Comparison of ENCODE assay signal across 16 cellular contexts in the genomic region with DNA sequence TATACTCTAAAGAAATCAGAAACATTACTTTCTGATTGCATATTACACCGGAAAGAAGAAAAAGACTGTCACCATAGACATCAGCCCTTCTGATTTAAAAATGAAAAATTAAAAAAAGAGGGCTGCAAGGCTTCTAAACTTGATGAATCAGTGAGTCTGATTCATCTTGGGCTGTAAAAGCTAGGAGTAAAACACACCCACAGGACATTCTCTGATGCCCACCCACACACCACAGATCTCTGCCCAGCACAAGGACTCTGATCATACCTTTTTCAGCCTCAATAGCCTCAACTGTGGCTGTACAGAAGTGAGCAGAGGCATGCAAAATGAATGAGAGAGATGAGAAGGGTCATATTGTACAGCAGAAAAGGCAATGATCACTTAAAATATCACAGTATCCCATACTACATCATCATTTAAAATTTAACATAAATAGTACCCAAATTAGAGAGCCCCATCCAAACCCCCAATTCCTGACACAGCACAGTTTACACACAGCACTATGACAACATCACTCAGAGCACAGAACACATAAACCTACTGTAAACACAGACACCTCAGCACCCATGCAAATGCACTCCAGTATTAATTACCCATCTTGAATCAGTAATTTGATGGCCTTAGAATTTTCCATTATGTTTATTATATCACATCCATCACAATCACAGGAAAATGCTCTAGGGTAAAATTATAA. TPM values are rescaled to one million over a fixed set of nuclear protein-coding genes. Genes with fewer than 3 reads are reported as not detected.
DNase-seq lines count a peak whose midpoint lies in the region; FAIRE-seq and TF ChIP-seq lines count a peak whose summit lies in the region.
"Had no signal": no experiment of that assay in that cellular context is flagged by ENCODE, and none has a peak within 500 bp of the region (broad histone marks: within the 10 kb centered on the region; RNA-seq: fewer than 3 reads in every experiment).

No MANE protein-coding gene starts in this region.

- H3F3A ChIP-seq in MM.1S (ENCODE audit: insufficient read depth, low read length), result no peaks in the 10 kb centered on the region

- CTCF ChIA-PET in AG04450 (lab: Charles Lee), result no interaction called here

- peaks cover 33% of the 10 kb centered on the region for H3K36me3 Mint-ChIP-seq in activated T-helper 2 cell treated with anti-CD3 and anti-CD28 coated beads, Interferon-gamma antibody, Interleukin-2, Interleukin-4, amounts not matched to agents 10 μg/mL and 5 μg/mL and 100 μg/mL, durations not matched to agents 14 hours and 24 hours and 36 hours (ENCODE audit: low read depth)

- H3K27me3 ChIP-seq in AG04450 (ENCODE audit: control insufficient read depth, insufficient read depth, low read length), result no peaks in the 10 kb centered on the region
- no peaks in the 10 kb centered on the region for H3K27me3 ChIP-seq in effector memory CD4-positive, alpha-beta T cell (replicated peaks; ENCODE audit: control insufficient read depth, insufficient read depth, low read length, poor library complexity, severe bottlenecking)
- no peaks in the 10 kb centered on the region for H3K27me3 ChIP-seq in MM.1S (replicated peaks; ENCODE audit: insufficient read depth, low read length)
- H3K27me3 ChIP-seq: tibial artery had no signal

- intact Hi-C loops in activated T-helper 2 cell treated with anti-CD3 and anti-CD28 coated beads, Interferon-gamma antibody, Interleukin-2, Interleukin-4, amounts not matched to agents 10 μg/mL and 5 μg/mL and 100 μg/mL, durations not matched to agents 14 hours and 24 hours and 36 hours (cut with micrococcal nuclease), result no loop called here

- no peaks in the 10 kb centered on the region for H3K9me3 Mint-ChIP-seq in activated T-helper 2 cell treated with anti-CD3 and anti-CD28 coated beads, Interferon-gamma antibody, Interleukin-2, Interleukin-4, amounts not matched to agents 10 μg/mL and 5 μg/mL and 100 μg/mL, durations not matched to agents 14 hours and 24 hours and 36 hours
- H3K9me3 Mint-ChIP-seq: activated CD4-positive, alpha-beta T cell treated with anti-CD3 and anti-CD28 coated beads, Interleukin-2, amount 10 ng/mL, durations not matched to agents 7 days and 5 days; nephron had no signal

- H3K27ac ChIP-seq in AG04450 (ENCODE audit: low read depth, low read length) (no peak overlapping the region), MM.1S (ENCODE audit: low read length) (no peak overlapping the region)
- no peak overlapping the region for H3K27ac ChIP-seq in effector memory CD4-positive, alpha-beta T cell (ENCODE audit: insufficient read depth, low read length, poor library complexity, severe bottlenecking)
- H3K27ac ChIP-seq: tibial artery had no signal

- no peak overlapping the region for H3K9ac ChIP-seq in MM.1S (ENCODE audit: low read length)

- H3K9me3 ChIP-seq in AG04450 (ENCODE audit: control insufficient read depth, insufficient read depth, low read length), result no peaks in the 10 kb centered on the region
- no peaks in the 10 kb centered on the region for H3K9me3 ChIP-seq in effector memory CD4-positive, alpha-beta T cell (ENCODE audit: control insufficient read depth, low read length)
- H3K9me3 ChIP-seq in MM.1S (replicated peaks; ENCODE audit: insufficient read depth, low read length), result no peaks in the 10 kb centered on the region
- H3K9me3 ChIP-seq: HAP-1, tibial artery had no signal

- H3K9me2 ChIP-seq in MM.1S (replicated peaks; ENCODE audit: insufficient read depth, low read length), result no peaks in the 10 kb centered on the region

- TF ChIP-seq POLR2A in GM12891 (IDR thresholded peaks at IDR 0.05; ENCODE audit: low read depth, low read length), result no peak

- no peak for TF ChIP-seq CTCF in AG04450 (IDR thresholded peaks at IDR 0.05; ENCODE audit: low read depth, low read length)
- no peak for TF ChIP-seq CTCF in MM.1S (IDR thresholded peaks at IDR 0.05; ENCODE audit: low read length)

- H3K4me1 Mint-ChIP-seq in activated T-helper 2 cell treated with anti-CD3 and anti-CD28 coated beads, Interferon-gamma antibody, Interleukin-2, Interleukin-4, amounts not matched to agents 10 μg/mL and 5 μg/mL and 100 μg/mL, durations not matched to agents 14 hours and 24 hours and 36 hours (ENCODE audit: low read depth), result peaks cover 15% of the 10 kb centered on the region
- H3K4me1 Mint-ChIP-seq: activated CD4-positive, alpha-beta T cell treated with anti-CD3 and anti-CD28 coated beads, Interleukin-2, amount 10 ng/mL, durations not matched to agents 7 days and 5 days had no signal

- peaks cover 31% of the 10 kb centered on the region for H3K36me3 ChIP-seq in effector memory CD4-positive, alpha-beta T cell (ENCODE audit: control insufficient read depth, insufficient read depth, low read length)
- no peaks in the 10 kb centered on the region; the same call in 1 of the 2 replicates for H3K36me3 ChIP-seq in MM.1S (replicated peaks; ENCODE audit: insufficient read depth, low read length)

- H3K4me1 ChIP-seq in effector memory CD4-positive, alpha-beta T cell (ENCODE audit: control insufficient read depth, insufficient read depth, low read length, poor library complexity, severe bottlenecking), result no peaks in the 10 kb centered on the region
- H3K4me1 ChIP-seq in MM.1S (ENCODE audit: low read length), result no peaks in the 10 kb centered on the region
- H3K4me1 ChIP-seq: tibial artery had no signal

- H3K79me2 ChIP-seq in MM.1S (ENCODE audit: low read length), result no peaks in the 10 kb centered on the region

- no peak overlapping the region for H3K4me2 ChIP-seq in MM.1S (ENCODE audit: low read depth, low read length)

- POLR2A ChIA-PET in AG04450 (lab: Yijun Ruan, JAX), result no interaction called here

- H2AFZ ChIP-seq in MM.1S (ENCODE audit: low read length), result no peak overlapping the region

- DNase-seq in AG04450 (ENCODE audit: low read depth, low spot score) (peak; percentile 13), GM12891 (ENCODE audit: insufficient read length, low spot score) (no peak), inferior parietal cortex (ENCODE audit: extremely low spot score) (peak; percentile 33), NCI-H2107 (lab: John Stamatoyannopoulos, UW) (no peak), MM.1S (no peak), C1 segment of cervical spinal cord (lab: John Stamatoyannopoulos, UW) (no peak)
- DNase-seq in activated T-helper 2 cell treated with anti-CD3 and anti-CD28 coated beads, Interferon-gamma antibody, Interleukin-2, Interleukin-4, amounts not matched to agents 10 μg/mL and 5 μg/mL and 100 μg/mL, durations not matched to agents 14 hours and 24 hours and 36 hours (ENCODE audit: low spot score), result no peak
- no peak for DNase-seq in effector memory CD4-positive, alpha-beta T cell
- DNase-seq: activated CD4-positive, alpha-beta T cell treated with anti-CD3 and anti-CD28 coated beads, Interleukin-2, amount 10 ng/mL, durations not matched to agents 7 days and 5 days; DMS79 treated with DMSO at 0.1 percent for 48 hours; hippocampal formation; NCI-H1694 treated with DMSO at 0.1 percent for 48 hours; stimulated activated CD4-positive, alpha-beta T cell treated with anti-CD3 and anti-CD28 coated beads, Interleukin-4, amount 100 ng/mL, for 1 hour; tibial artery had no signal

- H3K4me3 Mint-ChIP-seq in activated T-helper 2 cell treated with anti-CD3 and anti-CD28 coated beads, Interferon-gamma antibody, Interleukin-2, Interleukin-4, amounts not matched to agents 10 μg/mL and 5 μg/mL and 100 μg/mL, durations not matched to agents 14 hours and 24 hours and 36 hours (ENCODE audit: low read depth), result no peak overlapping the region
- H3K4me3 Mint-ChIP-seq: activated CD4-positive, alpha-beta T cell treated with anti-CD3 and anti-CD28 coated beads, Interleukin-2, amount 10 ng/mL, durations not matched to agents 7 days and 5 days; nephron had no signal

- peak overlapping the region; percentile 24 for H3K27ac Mint-ChIP-seq in activated T-helper 2 cell treated with anti-CD3 and anti-CD28 coated beads, Interferon-gamma antibody, Interleukin-2, Interleukin-4, amounts not matched to agents 10 μg/mL and 5 μg/mL and 100 μg/mL, durations not matched to agents 14 hours and 24 hours and 36 hours
- H3K27ac Mint-ChIP-seq: activated CD4-positive, alpha-beta T cell treated with anti-CD3 and anti-CD28 coated beads, Interleukin-2, amount 10 ng/mL, durations not matched to agents 7 days and 5 days; nephron had no signal

- FAIRE-seq in GM12891 (lab: Jason Lieb, UNC), result peak; percentile 9

- H3K4me3 ChIP-seq in AG04450 (ENCODE audit: low read depth, low read length), result no peak overlapping the region
- no peak overlapping the region for H3K4me3 ChIP-seq in effector memory CD4-positive, alpha-beta T cell (ENCODE audit: insufficient read depth, low read depth, low read length, poor library complexity, severe bottlenecking)
- no peak overlapping the region for H3K4me3 ChIP-seq in MM.1S (ENCODE audit: low read length)
- H3K4me3 ChIP-seq: HAP-1, tibial artery had no signal

- H3K27me3 Mint-ChIP-seq in activated T-helper 2 cell treated with anti-CD3 and anti-CD28 coated beads, Interferon-gamma antibody, Interleukin-2, Interleukin-4, amounts not matched to agents 10 μg/mL and 5 μg/mL and 100 μg/mL, durations not matched to agents 14 hours and 24 hours and 36 hours (ENCODE audit: low read depth), result no peaks in the 10 kb centered on the region
- H3K27me3 Mint-ChIP-seq: activated CD4-positive, alpha-beta T cell treated with anti-CD3 and anti-CD28 coated beads, Interleukin-2, amount 10 ng/mL, durations not matched to agents 7 days and 5 days had no signal

- H4K20me1 ChIP-seq in MM.1S (ENCODE audit: insufficient read depth, low read length), result no peaks in the 10 kb centered on the region

TF ChIP-seq in GM12891, 5 proteins besides CTCF, POLR2A, EP300 and RAD21 (continues in another document):
- no peak for TF ChIP-seq TAF1 (IDR thresholded peaks at IDR 0.05; ENCODE audit: low read depth, low read length)
- TF ChIP-seq PAX5 (IDR thresholded peaks at IDR 0.05; ENCODE audit: insufficient read depth, low read length, severe bottlenecking), result no peak

RNA-seq across cellular contexts. Expression of gene MSS51, which starts 6.4 kb away (rescaled TPM):
- 1.2 and 1.4 TPM in 2 replicates for polyA plus RNA-seq in AG04450 (2011; rRNA removed)
- 2.2 and 2.7 TPM in 2 replicates for polyA minus RNA-seq in AG04450 (2011; rRNA and poly(A)+ RNA removed)
- 0.80 TPM for polyA plus RNA-seq in GM12891 (2012; ENCODE audit: low read depth, missing spikeins)
- 2.6 and 3.3 TPM in 2 replicates for total RNA-seq in activated T-helper 2 cell treated with anti-CD3 and anti-CD28 coated beads, Interferon-gamma antibody, Interleukin-2, Interleukin-4, amounts not matched to agents 10 μg/mL and 5 μg/mL and 100 μg/mL, durations not matched to agents 14 hours and 24 hours and 36 hours

RNA-seq across cellular contexts. Expression of gene ANXA7, which starts 25.9 kb away (rescaled TPM):
- polyA plus RNA-seq in AG04450 (2011; rRNA removed), result 117 TPM in 2 replicates
- polyA minus RNA-seq in AG04450 (2011; rRNA and poly(A)+ RNA removed), result 84.8 and 85.4 TPM in 2 replicates
- 71.7 TPM for polyA plus RNA-seq in GM12891 (2012; ENCODE audit: low read depth, missing spikeins)
- total RNA-seq in activated T-helper 2 cell treated with anti-CD3 and anti-CD28 coated beads, Interferon-gamma antibody, Interleukin-2, Interleukin-4, amounts not matched to agents 10 μg/mL and 5 μg/mL and 100 μg/mL, durations not matched to agents 14 hours and 24 hours and 36 hours, result 173 and 174 TPM in 2 replicates

RNA-seq across cellular contexts. Expression of gene PPP3CB, which starts 56.1 kb away (rescaled TPM):
- 35.9 and 41.8 TPM in 2 replicates for polyA plus RNA-seq in AG04450 (2011; rRNA removed)
- polyA minus RNA-seq in AG04450 (2011; rRNA and poly(A)+ RNA removed), result 27.7 and 33.8 TPM in 2 replicates
- 23.2 TPM for polyA plus RNA-seq in GM12891 (2012; ENCODE audit: low read depth, missing spikeins)
- total RNA-seq in activated T-helper 2 cell treated with anti-CD3 and anti-CD28 coated beads, Interferon-gamma antibody, Interleukin-2, Interleukin-4, amounts not matched to agents 10 μg/mL and 5 μg/mL and 100 μg/mL, durations not matched to agents 14 hours and 24 hours and 36 hours, result 45.4 and 46.0 TPM in 2 replicates

Comparison
In these comparisons a context has a peak if more than half of its experiments do, and no peak if none do; other contexts are left out.
1. DNase-seq: peak in AG04450 (single experiment) and inferior parietal cortex (single experiment); none in GM12891 (single experiment), activated T-helper 2 cell treated with anti-CD3 and anti-CD28 coated beads, Interferon-gamma antibody, Interleukin-2, Interleukin-4, amounts not matched to agents 10 μg/mL and 5 μg/mL and 100 μg/mL, durations not matched to agents 14 hours and 24 hours and 36 hours (single experiment), NCI-H2107 (single experiment), effector memory CD4-positive, alpha-beta T cell (0 of 3), MM.1S (single experiment) and C1 segment of cervical spinal cord (0 of 14).